Comparison of ENCODE assay signal across 11 cellular contexts in the genomic region with DNA sequence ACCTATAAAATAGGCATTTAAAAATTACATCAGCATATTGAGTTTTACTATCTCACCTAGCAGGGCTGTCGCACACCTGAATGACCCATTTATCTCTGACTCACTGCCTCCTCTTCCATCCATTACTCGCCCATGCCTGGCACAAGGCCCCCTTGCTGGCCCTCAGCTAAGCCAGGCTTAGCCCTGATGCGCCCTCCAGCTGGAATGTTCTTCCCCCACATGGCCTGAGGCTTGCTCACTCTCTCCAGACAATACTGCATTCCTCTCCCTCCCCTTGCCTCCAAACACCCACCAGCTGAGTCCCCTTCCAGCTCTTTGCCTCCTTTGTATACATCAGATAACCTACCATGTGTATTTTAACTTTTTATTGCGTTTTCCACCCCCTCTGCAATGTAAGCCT. TPM values are rescaled to one million over a fixed set of nuclear protein-coding genes. Genes with fewer than 3 reads are reported as not detected.
DNase-seq lines count a peak whose midpoint lies in the region; FAIRE-seq and TF ChIP-seq lines count a peak whose summit lies in the region.
"Had no signal": no experiment of that assay in that cellular context is flagged by ENCODE, and none has a peak within 500 bp of the region (broad histone marks: within the 10 kb centered on the region; RNA-seq: fewer than 3 reads in every experiment).

No MANE protein-coding gene starts in this region.

- peak; percentile 74 for FAIRE-seq in HTR-8/SVneo (lab: Jason Lieb, UNC)
- FAIRE-seq: colon had no signal

- no peak overlapping the region for H3K27ac Mint-ChIP-seq in osteocyte (ENCODE audit: unreplicated experiment)

- peaks cover 6% of the 10 kb centered on the region for H3K79me2 ChIP-seq in ACC112 (ENCODE audit: control insufficient read depth, insufficient read depth, low read length, unreplicated experiment)

- H3K4me3 ChIP-seq in ACC112 (ENCODE audit: low read depth, low read length) (peak overlapping the region; percentile 19; the same call in 1 of the 2 replicates), muscle layer of duodenum (ENCODE audit: low read depth in 1 of 2, low read length in 2 of 2) (no peak overlapping the region)

- no peaks in the 10 kb centered on the region for H3K9me3 Mint-ChIP-seq in osteocyte (ENCODE audit: unreplicated experiment)

- H2AFZ ChIP-seq in ACC112 (ENCODE audit: low read length, unreplicated experiment), result no peak overlapping the region

- no peaks in the 10 kb centered on the region for H3K9me3 ChIP-seq in muscle layer of duodenum (ENCODE audit: control insufficient read depth in 1 of 2, low read length in 2 of 2)

- peak; percentile 70 for DNase-seq in HTR-8/SVneo (ENCODE audit: insufficient read length, low spot score)
- peak; percentile 47 for DNase-seq in cerebellum (ENCODE audit: low spot score)
- no peak for DNase-seq in stimulated activated naive CD4-positive, alpha-beta T cell (lab: John Stamatoyannopoulos, UW)
- no peak for DNase-seq in osteocyte (ENCODE audit: extremely low spot score, unreplicated experiment)
- no peak for DNase-seq in NCI-H446 treated with DMSO at 0.1 percent for 48 hours (lab: John Stamatoyannopoulos, UW)
- DNase-seq in HT-29 (ENCODE audit: low spot score), result no peak
- DNase-seq: activated CD4-positive, alpha-beta T cell treated with anti-CD3 and anti-CD28 coated beads, Interleukin-2, amount 50 U/mL, for 4 hours; left ventricle myocardium superior had no signal

- no peak for TF ChIP-seq CTCF in osteocyte (IDR thresholded peaks at IDR 0.05)

- H3K27ac ChIP-seq in ACC112 (ENCODE audit: low read depth, low read length) (peak overlapping the region; percentile 60), muscle layer of duodenum (ENCODE audit: low read length) (peak overlapping the region; percentile 45)

- peaks cover 2% of the 10 kb centered on the region for H3K36me3 Mint-ChIP-seq in osteocyte (ENCODE audit: unreplicated experiment)

- H3K27me3 ChIP-seq in ACC112 (ENCODE audit: insufficient read depth, low read length) (no peaks in the 10 kb centered on the region), muscle layer of duodenum (ENCODE audit: low read depth, low read length) (no peaks in the 10 kb centered on the region)

- H3K4me3 Mint-ChIP-seq in osteocyte (ENCODE audit: unreplicated experiment), result no peak overlapping the region

- H3K4me1 ChIP-seq in ACC112 (ENCODE audit: control insufficient read depth, insufficient read depth, low read length, unreplicated experiment) (peaks cover 50% of the 10 kb centered on the region), muscle layer of duodenum (ENCODE audit: control insufficient read depth in 1 of 2, insufficient read depth in 2 of 2, low read length in 2 of 2) (peaks cover 8 to 51% of the 10 kb centered on the region in 2 donors)

- H3K36me3 ChIP-seq in ACC112 (ENCODE audit: insufficient read depth, low read length), result peaks cover 8% of the 10 kb centered on the region; the same call in 1 of the 2 replicates
- H3K36me3 ChIP-seq in muscle layer of duodenum (ENCODE audit: control insufficient read depth in 1 of 2, insufficient read depth in 2 of 2, low read length in 2 of 2), result peaks cover 0 to 4% of the 10 kb centered on the region in 2 donors

- no peaks in the 10 kb centered on the region for H3K27me3 Mint-ChIP-seq in osteocyte (ENCODE audit: unreplicated experiment)

- peaks cover 23% of the 10 kb centered on the region for H3K4me1 Mint-ChIP-seq in osteocyte (ENCODE audit: unreplicated experiment)

RNA-seq across cellular contexts. Expression of gene SH3BP5, which starts 7.2 kb away (rescaled TPM):
- total RNA-seq in cerebellum (58.1 TPM), osteocyte (4.5 and 5.9 TPM in 2 replicates)
- 0.99 and 1.5 TPM in 2 replicates for total RNA-seq in HT-29 (2014; rRNA removed; shearing (Covaris generic))

Comparison
In these comparisons a context has a peak if more than half of its experiments do, and no peak if none do; other contexts are left out.
1. DNase-seq: peak in HTR-8/SVneo (single experiment) and cerebellum (single experiment); none in stimulated activated naive CD4-positive, alpha-beta T cell (0 of 6), osteocyte (single experiment), NCI-H446 treated with DMSO at 0.1 percent for 48 hours (single experiment) and HT-29 (single experiment).